Comparison of ENCODE assay signal across 16 cellular contexts in the genomic region with DNA sequence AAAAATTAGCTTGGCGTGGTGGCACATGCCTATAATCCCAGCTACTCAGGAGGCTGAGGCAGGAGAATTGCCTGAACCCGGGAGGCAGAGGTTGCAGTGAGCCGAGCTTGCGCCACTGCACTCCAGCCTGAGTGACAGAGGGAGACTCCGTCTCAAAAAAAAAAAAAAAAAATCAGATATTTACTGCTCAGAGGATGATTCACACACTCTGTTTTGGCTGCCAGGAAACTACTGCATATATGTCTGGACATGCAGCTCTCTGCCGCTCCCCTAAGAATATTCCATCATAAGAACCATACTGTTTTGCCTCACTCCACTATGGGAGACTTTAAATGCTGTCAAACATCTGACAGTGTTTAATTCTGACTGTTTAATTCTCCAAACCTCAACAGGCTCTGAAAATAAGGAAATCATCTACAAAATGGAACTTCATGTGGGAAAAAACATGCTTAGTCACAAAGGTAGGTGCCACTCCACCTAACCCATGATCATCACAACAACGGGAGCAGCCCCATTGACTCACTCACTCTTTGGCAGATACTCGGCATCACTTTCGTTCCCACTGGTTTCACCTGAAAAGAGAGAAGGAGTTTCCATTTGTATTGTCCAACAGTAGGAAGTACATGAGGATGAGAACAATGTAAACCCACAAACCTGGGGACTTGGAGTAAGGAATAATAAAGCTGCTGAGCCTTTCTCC. TPM values are rescaled to one million over a fixed set of nuclear protein-coding genes. Genes with fewer than 3 reads are reported as not detected.
DNase-seq lines count a peak whose midpoint lies in the region; ATAC-seq, FAIRE-seq and TF ChIP-seq lines count a peak whose summit lies in the region.
"Had no signal": no experiment of that assay in that cellular context is flagged by ENCODE, and none has a peak within 500 bp of the region (broad histone marks: within the 10 kb centered on the region; RNA-seq: fewer than 3 reads in every experiment).

No MANE protein-coding gene starts in this region.

- H3K27me3 ChIP-seq in IMR-90 (ENCODE audit: control insufficient read depth, insufficient read depth, low read length): no peaks in the 10 kb centered on the region
- H3K27me3 ChIP-seq in mammary epithelial cell (ENCODE audit: insufficient read depth, low read length): no peaks in the 10 kb centered on the region
- no peaks in the 10 kb centered on the region for H3K27me3 ChIP-seq in keratinocyte (ENCODE audit: control insufficient read depth, extremely low read depth, insufficient read depth, low read length)
- no peaks in the 10 kb centered on the region for H3K27me3 ChIP-seq in trophoblast cell (ENCODE audit: insufficient read depth, low read length)

- H3K27ac ChIP-seq in A549: no peak overlapping the region
- no peak overlapping the region for H3K27ac ChIP-seq in IMR-90 (ENCODE audit: insufficient read depth, low read length)
- H3K27ac ChIP-seq in mammary epithelial cell (ENCODE audit: insufficient read depth, low read depth, low read length): peak overlapping the region; percentile 100
- peak overlapping the region; percentile 100 for H3K27ac ChIP-seq in keratinocyte (ENCODE audit: control insufficient read depth, insufficient read depth, low read length)
- H3K27ac ChIP-seq in trophoblast cell (ENCODE audit: low read depth, low read length): no peak overlapping the region

- no peak for TF ChIP-seq POLR2A in A549 (IDR thresholded peaks at IDR 0.05; ENCODE audit: low read length)
- TF ChIP-seq POLR2A in IMR-90 (IDR thresholded peaks at IDR 0.05; ENCODE audit: low read depth, low read length): no peak

- 0 out of 3 replicates have a peak overlapping the region, but pooled peaks have one; percentile 22 for H3K4me2 ChIP-seq in A549
- no peak overlapping the region for H3K4me2 ChIP-seq in IMR-90 (ENCODE audit: low read depth, low read length)
- H3K4me2 ChIP-seq in mammary epithelial cell (ENCODE audit: insufficient read depth, low read depth, low read length): peak overlapping the region; percentile 80
- peak overlapping the region; percentile 94 for H3K4me2 ChIP-seq in keratinocyte (ENCODE audit: control insufficient read depth, extremely low read depth, insufficient read depth, low read depth, low read length)
- no peak overlapping the region for H3K4me2 ChIP-seq in trophoblast cell (ENCODE audit: low read length)

- H3K27ac Mint-ChIP-seq in T-helper 17 cell: no peak overlapping the region
- H3K27ac Mint-ChIP-seq: activated naive CD4-positive, alpha-beta T cell treated with anti-CD3 and anti-CD28 coated beads, Interleukin-2, amount 50 U/mL, for 72 hours; stimulated activated memory B cell treated with anti-CD40 and anti-IgM and Interleukin-4, amounts not matched to agents 10 μg/mL and 1 μg/mL and 100 μg/mL, for 72 hours had no signal

- H3K14ac ChIP-seq in IMR-90 (replicated peaks; ENCODE audit: low read depth, low read length) (no peak overlapping the region), trophoblast cell (ENCODE audit: low read length) (no peak overlapping the region)

- no peaks in the 10 kb centered on the region for H4K20me1 ChIP-seq in IMR-90 (ENCODE audit: insufficient read depth, low read length)
- H4K20me1 ChIP-seq in mammary epithelial cell (ENCODE audit: insufficient read depth, low read length): no peaks in the 10 kb centered on the region
- no peaks in the 10 kb centered on the region for H4K20me1 ChIP-seq in keratinocyte (ENCODE audit: control insufficient read depth, extremely low read depth, insufficient read depth, low read length)

- peak overlapping the region; percentile 62 for H4K5ac ChIP-seq in IMR-90 (ENCODE audit: low read depth, low read length)

- H4K12ac ChIP-seq in trophoblast cell (ENCODE audit: low read depth, low read length): no peak overlapping the region

- TF ChIP-seq EP300 in A549 (IDR thresholded peaks at IDR 0.05): no peak

- H2BK12ac ChIP-seq in trophoblast cell (ENCODE audit: low read length): no peak overlapping the region

- H2BK5ac ChIP-seq in IMR-90 (ENCODE audit: low read depth, low read length, poor library complexity, severe bottlenecking): peak overlapping the region; percentile 68
- H2BK5ac ChIP-seq in trophoblast cell (ENCODE audit: low read depth, low read length, poor library complexity): no peak overlapping the region

- H3K79me2 ChIP-seq in mammary epithelial cell (ENCODE audit: insufficient read depth, low read length): no peaks in the 10 kb centered on the region
- no peaks in the 10 kb centered on the region for H3K79me2 ChIP-seq in keratinocyte (ENCODE audit: control insufficient read depth, insufficient read depth, low read length)
- peaks cover 2% of the 10 kb centered on the region for H3K79me2 ChIP-seq in trophoblast cell (ENCODE audit: control insufficient read depth, insufficient read depth, low read length, poor library complexity)

- no peaks in the 10 kb centered on the region for H3K4me1 ChIP-seq in A549
- H3K4me1 ChIP-seq in IMR-90 (ENCODE audit: control insufficient read depth, insufficient read depth, low read length): no peaks in the 10 kb centered on the region
- H3K4me1 ChIP-seq in mammary epithelial cell (ENCODE audit: insufficient read depth, low read length): peaks cover 18% of the 10 kb centered on the region
- peaks cover 17% of the 10 kb centered on the region for H3K4me1 ChIP-seq in keratinocyte (ENCODE audit: control insufficient read depth, extremely low read depth, insufficient read depth, low read length)
- H3K4me1 ChIP-seq in trophoblast cell (ENCODE audit: control insufficient read depth in 1 of 2, insufficient read depth in 2 of 2, low read length in 2 of 2): peaks cover 3% of the 10 kb centered on the region in 2 experiments

- H2BK20ac ChIP-seq in IMR-90 (ENCODE audit: low read depth, low read length): peak overlapping the region; percentile 93

- DNase-seq in A549 (ENCODE audit: low read depth in 1 of 2, low spot score in 1 of 2) (peak in 1 of 2 experiments; percentile 9), IMR-90 (peak; percentile 58), mammary epithelial cell (peak; percentile 99), keratinocyte (ENCODE audit: low read depth, low spot score) (peak; percentile 62), trophoblast cell (no peak), T-helper 17 cell (no peak), glomerular visceral epithelial cell (ENCODE audit: extremely low spot score) (no peak)
- DNase-seq: activated CD4-positive, alpha-beta T cell treated with anti-CD3 and anti-CD28 coated beads for 4 hours; naive thymus-derived CD8-positive, alpha-beta T cell; NCI-H187; NCI-H82; right cardiac atrium had no signal

- H2AFZ ChIP-seq in IMR-90 (replicated peaks; ENCODE audit: low read length, poor library complexity) (peak overlapping the region; percentile 73), mammary epithelial cell (ENCODE audit: low read depth, low read length) (peak overlapping the region; percentile 45), keratinocyte (ENCODE audit: control insufficient read depth, low read length) (peak overlapping the region; percentile 68), trophoblast cell (ENCODE audit: insufficient read depth, low read length, poor library complexity) (no peak overlapping the region)

- no TSS peak for BruUV-seq in IMR-90 (replicated peaks; lab: Mats Ljungman, UMichigan)
- no TSS peak for BruUV-seq in mammary epithelial cell (replicated peaks; lab: Mats Ljungman, UMichigan)

- H4K91ac ChIP-seq in IMR-90 (ENCODE audit: insufficient read depth, low read depth, low read length) (peak overlapping the region; percentile 81; the same call in 1 of the 2 replicates), trophoblast cell (ENCODE audit: low read depth, low read length) (no peak overlapping the region)

- no peak for TF ChIP-seq CTCF in A549 (IDR thresholded peaks at IDR 0.05)
- no peak for TF ChIP-seq CTCF in IMR-90 (conservative IDR thresholded peaks at IDR 0.05; ENCODE audit: low read depth, low read length)
- no peak for TF ChIP-seq CTCF in mammary epithelial cell (conservative IDR thresholded peaks at IDR 0.05 in 1 of 2, IDR thresholded peaks at IDR 0.05 in 1 of 2; ENCODE audit: extremely low read depth in 1 of 2, insufficient read depth in 1 of 2, low read depth in 1 of 2, low read length in 2 of 2)
- TF ChIP-seq CTCF in keratinocyte (optimal IDR thresholded peaks at IDR 0.05 in 1 of 3, IDR thresholded peaks at IDR 0.05 in 1 of 3, conservative IDR thresholded peaks at IDR 0.05 in 1 of 3; ENCODE audit: extremely low read depth in 1 of 3, insufficient read depth in 2 of 3, low read length in 3 of 3): no peak

- peaks cover 10% of the 10 kb centered on the region for H3K27me3 Mint-ChIP-seq in T-helper 17 cell
- H3K27me3 Mint-ChIP-seq: stimulated activated memory B cell treated with anti-CD40 and anti-IgM and Interleukin-4, amounts not matched to agents 10 μg/mL and 1 μg/mL and 100 μg/mL, for 72 hours had no signal

- H2BK15ac ChIP-seq in IMR-90 (ENCODE audit: low read depth, low read length): no peak overlapping the region; the same call in 2 of the 3 replicates

- peak overlapping the region; percentile 13; the same call in 1 of the 2 replicates for H2AK5ac ChIP-seq in IMR-90 (ENCODE audit: low read depth, low read length)
- no peak overlapping the region for H2AK5ac ChIP-seq in trophoblast cell (ENCODE audit: low read length)

- H3K79me1 ChIP-seq in IMR-90 (ENCODE audit: low read depth in 1 of 2, low read length in 2 of 2) (no peaks in the 10 kb centered on the region), trophoblast cell (ENCODE audit: low read length) (no peaks in the 10 kb centered on the region)

- CTCF ChIA-PET in A549 (lab: Yijun Ruan, JAX): interaction anchor here (1.6 kb wide), 1 partner anchor 10 kb away, joined by 4 read pairs; no protein-coding TSS in a partner anchor
- CTCF ChIA-PET in IMR-90 (lab: Yijun Ruan, JAX): no interaction called here
- CTCF ChIA-PET in mammary epithelial cell (lab: Charles Lee; ENCODE audit: low non-redundant PET): interaction anchor here (0.7 kb wide), 1 partner anchor 442 kb away, joined by 3 read pairs; no protein-coding TSS in a partner anchor

- POLR2A ChIA-PET in A549 (lab: Yijun Ruan, JAX): no interaction called here
- POLR2A ChIA-PET in IMR-90 (lab: Charles Lee; ENCODE audit: unreplicated experiment): no interaction called here

- H3K9me3 ChIP-seq in A549 (no peaks in the 10 kb centered on the region), IMR-90 (ENCODE audit: control insufficient read depth, insufficient read depth, low read length) (no peaks in the 10 kb centered on the region), mammary epithelial cell (replicated peaks; ENCODE audit: insufficient read depth, low read length) (no peaks in the 10 kb centered on the region), keratinocyte (ENCODE audit: control insufficient read depth, low read depth, low read length) (no peaks in the 10 kb centered on the region), trophoblast cell (ENCODE audit: insufficient read depth, low read depth, low read length) (no peaks in the 10 kb centered on the region), T-helper 17 cell (ENCODE audit: control insufficient read depth, low read length, poor library complexity, severe bottlenecking) (no peaks in the 10 kb centered on the region)

- FAIRE-seq in A549 (lab: Jason Lieb, UNC) (no peak), keratinocyte (lab: Jason Lieb, UNC) (peak; percentile 86)

- H3K9me1 ChIP-seq in IMR-90 (ENCODE audit: insufficient read depth, low read length) (no peaks in the 10 kb centered on the region), keratinocyte (ENCODE audit: control insufficient read depth, extremely low read depth, insufficient read depth, low read length) (no peaks in the 10 kb centered on the region)

- no peaks in the 10 kb centered on the region for H3K36me3 ChIP-seq in IMR-90 (ENCODE audit: control insufficient read depth, insufficient read depth, low read length)
- peaks cover 2% of the 10 kb centered on the region for H3K36me3 ChIP-seq in mammary epithelial cell (ENCODE audit: insufficient read depth, low read length)
- H3K36me3 ChIP-seq in keratinocyte (ENCODE audit: control insufficient read depth in 2 of 2, extremely low read depth in 1 of 2, insufficient read depth in 2 of 2, low read length in 2 of 2): peaks cover 6 to 12% of the 10 kb centered on the region in 2 experiments
- no peaks in the 10 kb centered on the region for H3K36me3 ChIP-seq in trophoblast cell (ENCODE audit: control insufficient read depth in 1 of 2, insufficient read depth in 2 of 2, low read length in 2 of 2)

- H3K18ac ChIP-seq in IMR-90 (ENCODE audit: low read depth, low read length) (peak overlapping the region; percentile 78; the same call in 1 of the 2 replicates), trophoblast cell (ENCODE audit: low read length) (no peak overlapping the region)

- H3K4me3 Mint-ChIP-seq in T-helper 17 cell: no peak overlapping the region
- H3K4me3 Mint-ChIP-seq: naive thymus-derived CD8-positive, alpha-beta T cell; stimulated activated memory B cell treated with anti-CD40 and anti-IgM and Interleukin-4, amounts not matched to agents 10 μg/mL and 1 μg/mL and 100 μg/mL, for 72 hours had no signal

- H3K36me3 Mint-ChIP-seq in T-helper 17 cell (ENCODE audit: low read depth): no peaks in the 10 kb centered on the region
- H3K36me3 Mint-ChIP-seq: activated naive CD4-positive, alpha-beta T cell treated with anti-CD3 and anti-CD28 coated beads, Interleukin-2, amount 50 U/mL, for 72 hours; stimulated activated memory B cell treated with anti-CD40 and anti-IgM and Interleukin-4, amounts not matched to agents 10 μg/mL and 1 μg/mL and 100 μg/mL, for 72 hours had no signal

- H3K4ac ChIP-seq in IMR-90 (ENCODE audit: low read depth, low read length): peak overlapping the region; percentile 91
- no peak overlapping the region for H3K4ac ChIP-seq in trophoblast cell (ENCODE audit: low read depth, low read length)

- dilution Hi-C loops in IMR-90 (cut with HindIII; ENCODE audit: low sequenced_read_pairs, unreplicated experiment): no loop called here
- dilution Hi-C loops in mammary epithelial cell (cut with HindIII; ENCODE audit: low sequenced_read_pairs): no loop called here
- dilution Hi-C loops in keratinocyte (cut with MboI; ENCODE audit: extremely low pct_ligation_motif_present, low sequenced_read_pairs): no loop called here

- no peak for TF ChIP-seq RAD21 in A549 (conservative IDR thresholded peaks at IDR 0.05 in 1 of 2, IDR thresholded peaks at IDR 0.05 in 1 of 2)
- no peak for TF ChIP-seq RAD21 in IMR-90 (IDR thresholded peaks at IDR 0.05; ENCODE audit: low read length)

- peak overlapping the region; percentile 77 for H2BK120ac ChIP-seq in IMR-90 (ENCODE audit: low read depth, low read length)
- no peak overlapping the region for H2BK120ac ChIP-seq in trophoblast cell (ENCODE audit: insufficient read depth, low read length, poor library complexity)

- H3K4me1 Mint-ChIP-seq in T-helper 17 cell: no peaks in the 10 kb centered on the region
- H3K4me1 Mint-ChIP-seq: naive thymus-derived CD8-positive, alpha-beta T cell; stimulated activated memory B cell treated with anti-CD40 and anti-IgM and Interleukin-4, amounts not matched to agents 10 μg/mL and 1 μg/mL and 100 μg/mL, for 72 hours had no signal

- no peak overlapping the region for H3K23ac ChIP-seq in IMR-90 (ENCODE audit: low read depth, low read length)
- H3K23ac ChIP-seq in trophoblast cell (ENCODE audit: low read length): no peak overlapping the region

- ATAC-seq in A549: peak in 1 of 2 experiments; percentile 34; a peak in 1 of 6 replicates
- peak; percentile 72 for ATAC-seq in IMR-90 (ENCODE audit: low read depth)
- no peak for ATAC-seq in T-helper 17 cell
- no peak for ATAC-seq in HG03135 (IDR thresholded peaks at IDR 0.05; ENCODE audit: unreplicated experiment)
- ATAC-seq: activated naive CD4-positive, alpha-beta T cell treated with anti-CD3 and anti-CD28 coated beads, Interleukin-2, amount 50 U/mL, for 72 hours; naive thymus-derived CD8-positive, alpha-beta T cell; right cardiac atrium; Right ventricle myocardium inferior; stimulated activated memory B cell treated with anti-CD40 and anti-IgM and Interleukin-4, amounts not matched to agents 10 μg/mL and 1 μg/mL and 100 μg/mL, for 72 hours had no signal

- H3K9ac ChIP-seq in IMR-90 (ENCODE audit: low read depth, low read length) (no peak overlapping the region), mammary epithelial cell (ENCODE audit: insufficient read depth, low read length) (peak overlapping the region; percentile 85), keratinocyte (ENCODE audit: control insufficient read depth, extremely low read depth, insufficient read depth, low read length) (peak overlapping the region; percentile 86), trophoblast cell (ENCODE audit: low read length) (no peak overlapping the region)

- peak overlapping the region in 1 of 2 experiments; percentile 62; a peak in 2 of 4 replicates for H4K8ac ChIP-seq in IMR-90 (ENCODE audit: low read depth in 2 of 2, low read length in 2 of 2)
- H4K8ac ChIP-seq in trophoblast cell (ENCODE audit: low read depth, low read length): no peak overlapping the region

- intact Hi-C loops in IMR-90 (cut with micrococcal nuclease) (no loop called here), mammary epithelial cell (cut with micrococcal nuclease) (loop anchor here (1.0 to 2.0 kb wide), 3 partner anchors 60 to 346 kb away; a partner anchor contains a TSS)

- H3K56ac ChIP-seq in IMR-90 (ENCODE audit: extremely low read depth, insufficient read depth, low read length): 0 out of 2 replicates have a peak overlapping the region, but pooled peaks have one; percentile 6

- in situ Hi-C loops in IMR-90 (cut with MboI; ENCODE audit: low sequenced_read_pairs): no loop called here
- in situ Hi-C loops in mammary epithelial cell (cut with MboI; ENCODE audit: low sequenced_read_pairs in 2 of 2): loop anchor here in 1 of 2 donors (10.0 kb wide), 1 partner anchor 54 kb away; no protein-coding TSS in a partner anchor

- WGBS in A549 (ENCODE audit: missing lambda C conversion rate): 50% methylated on average over 9 of the region's 9 CpGs
- 83% methylated on average over 1 of the region's 9 CpGs; no CpG with 5 or more reads in 1 of the 2 experiments for WGBS in IMR-90 (ENCODE audit: extremely low coverage in 2 of 2, insufficient read length in 1 of 2), 2 experiments
- WGBS in mammary epithelial cell (ENCODE audit: low coverage, missing lambda C conversion rate): 0% methylated on average over 7 of the region's 9 CpGs
- WGBS in trophoblast cell (ENCODE audit: extremely low coverage, insufficient coverage, insufficient read length): no CpG with 5 or more reads among the region's 9 CpGs

- H2AK9ac ChIP-seq in IMR-90 (replicated peaks; ENCODE audit: low read depth, low read length, poor library complexity): no peak overlapping the region

- no peak overlapping the region for H3K4me3 ChIP-seq in A549
- H3K4me3 ChIP-seq in IMR-90 (ENCODE audit: insufficient read depth, low read depth, low read length): no peak overlapping the region
- peak overlapping the region in 2 of 3 experiments; percentile 28 to 31 for H3K4me3 ChIP-seq in mammary epithelial cell (replicated peaks in 1 of 3; ENCODE audit: insufficient read depth in 1 of 3, low read depth in 2 of 3, low read length in 3 of 3)
- H3K4me3 ChIP-seq in keratinocyte (ENCODE audit: control insufficient read depth in 2 of 3, extremely low read depth in 1 of 3, insufficient read depth in 2 of 3, low read depth in 1 of 3, low read length in 3 of 3): peak overlapping the region; percentile 14 to 67 (median 66)
- no peak overlapping the region for H3K4me3 ChIP-seq in trophoblast cell (ENCODE audit: low read depth, low read length)

RNA-seq across cellular contexts. Expression of a gene that starts 29.3 kb away (rescaled TPM):
- polyA plus RNA-seq in A549 (2011; rRNA removed): 34.0 and 52.5 TPM in 2 replicates
- 12.2 and 16.2 TPM in 2 replicates for polyA plus RNA-seq in A549 (2012; cell fraction: cytosol; rRNA removed)
- polyA plus RNA-seq in A549 (2012; cell fraction: nucleus; rRNA removed): 4.1 and 6.9 TPM in 2 replicates
- polyA plus RNA-seq in A549 (2017; fragmentation: RNase III; extraction: RNeasy Plus Mini Kit Qiagen cat#74134 plus additional on column Dnase treatment): 36.0 to 41.0 TPM (median 38.6 TPM) in 3 replicates
- 7.5 and 8.6 TPM in 2 replicates for polyA minus RNA-seq in A549 (2011; rRNA and poly(A)+ RNA removed)
- total RNA-seq in IMR-90 (2012; rRNA removed): 15.4 and 39.4 TPM in 2 replicates
- 20.2 and 23.1 TPM in 2 replicates for polyA plus RNA-seq in IMR-90 (2012; rRNA removed)
- 3.1 and 6.4 TPM in 2 replicates for polyA plus RNA-seq in IMR-90 (2012; cell fraction: cytosol; rRNA removed)
- polyA plus RNA-seq in IMR-90 (2012; cell fraction: nucleus; rRNA removed; ENCODE audit: low replicate concordance): 0.85 and 4.2 TPM in 2 replicates
- total RNA-seq in mammary epithelial cell: 10 to 100 TPM; 30.2 to 46.5 TPM
- polyA plus RNA-seq in mammary epithelial cell: 24.6 TPM
- 15.0 TPM for polyA minus RNA-seq in mammary epithelial cell
- 28.4 to 60.8 TPM (median 31.8 TPM) in 3 replicates for polyA plus RNA-seq in keratinocyte
- 257 TPM for polyA plus RNA-seq in keratinocyte (2011; ENCODE audit: low read depth)
- 28.2 and 44.3 TPM in 2 replicates for polyA plus RNA-seq in keratinocyte (2011; cell fraction: cytosol; rRNA removed)
- 18.1 and 30.7 TPM in 2 replicates for polyA plus RNA-seq in keratinocyte (2011; cell fraction: nucleus; rRNA removed)
- polyA plus RNA-seq in keratinocyte (2012; ENCODE audit: low replicate concordance): 44.2 and 53.5 TPM in 2 replicates
- polyA minus RNA-seq in keratinocyte: 5.1 to 20.5 TPM (median 8.3 TPM) in 3 replicates
- polyA minus RNA-seq in keratinocyte (2011; cell fraction: cytosol; rRNA and poly(A)+ RNA removed): 16.5 TPM
- 4.7 and 11.3 TPM in 2 replicates for polyA minus RNA-seq in keratinocyte (2011; cell fraction: nucleus; rRNA and poly(A)+ RNA removed)
- polyA plus RNA-seq in trophoblast cell (2013): 61.0 and 61.1 TPM in 2 replicates
- total RNA-seq in T-helper 17 cell: 10 to 100 TPM; 74.9 to 82.1 TPM

RNA-seq across cellular contexts. Expression of a gene that starts 59.2 kb away (rescaled TPM):
- 0.19 and 0.24 TPM in 2 replicates for polyA plus RNA-seq in A549 (2011; rRNA removed)
- polyA plus RNA-seq in A549 (2012; cell fraction: cytosol; rRNA removed): 0.04 TPM in 2 replicates
- 0.05 and 0.06 TPM in 2 replicates for polyA plus RNA-seq in A549 (2012; cell fraction: nucleus; rRNA removed)
- polyA plus RNA-seq in A549 (2017; fragmentation: RNase III; extraction: RNeasy Plus Mini Kit Qiagen cat#74134 plus additional on column Dnase treatment): 0.16 to 0.20 TPM (median 0.18 TPM) in 3 replicates
- polyA minus RNA-seq in A549 (2011; rRNA and poly(A)+ RNA removed): 0.15 and 0.50 TPM in 2 replicates
- total RNA-seq in IMR-90 (2012; rRNA removed): 2.2 and 3.1 TPM in 2 replicates
- 0.53 and 0.58 TPM in 2 replicates for polyA plus RNA-seq in IMR-90 (2012; rRNA removed)
- polyA plus RNA-seq in IMR-90 (2012; cell fraction: cytosol; rRNA removed): 0.08 and 0.13 TPM in 2 replicates
- polyA plus RNA-seq in IMR-90 (2012; cell fraction: nucleus; rRNA removed; ENCODE audit: low replicate concordance): 0.29 and 1.9 TPM in 2 replicates
- 10 to 100 TPM; 14.2 to 18.0 TPM for total RNA-seq in mammary epithelial cell
- 3.2 TPM for polyA plus RNA-seq in mammary epithelial cell
- polyA minus RNA-seq in mammary epithelial cell: 6.9 TPM
- polyA plus RNA-seq in keratinocyte: 5.9 to 11.3 TPM (median 9.5 TPM) in 3 replicates
- polyA plus RNA-seq in keratinocyte (2011; ENCODE audit: low read depth): 15.9 TPM
- polyA plus RNA-seq in keratinocyte (2011; cell fraction: cytosol; rRNA removed): 3.5 and 6.6 TPM in 2 replicates
- polyA plus RNA-seq in keratinocyte (2011; cell fraction: nucleus; rRNA removed): 12.4 and 15.9 TPM in 2 replicates
- polyA plus RNA-seq in keratinocyte (2012; ENCODE audit: low replicate concordance): 5.9 and 43.0 TPM in 2 replicates
- polyA minus RNA-seq in keratinocyte: 6.0 to 19.8 TPM (median 18.2 TPM) in 3 replicates
- polyA minus RNA-seq in keratinocyte (2011; cell fraction: cytosol; rRNA and poly(A)+ RNA removed): 6.7 TPM
- polyA minus RNA-seq in keratinocyte (2011; cell fraction: nucleus; rRNA and poly(A)+ RNA removed): 10.0 and 22.1 TPM in 2 replicates
- 0.42 and 0.46 TPM in 2 replicates for polyA plus RNA-seq in trophoblast cell (2013)
- 1 to 10 TPM; 1.1 to 5.1 TPM for total RNA-seq in T-helper 17 cell

Comparison
In these comparisons a context has a peak if more than half of its experiments do, and no peak if none do; other contexts are left out.
1. DNase-seq: peak in IMR-90 (single experiment), mammary epithelial cell (single experiment) and keratinocyte (single experiment); none in trophoblast cell (0 of 2), T-helper 17 cell (0 of 3) and glomerular visceral epithelial cell (single experiment).
2. H3K27ac ChIP-seq: peak in mammary epithelial cell (single experiment) and keratinocyte (single experiment); none in A549 (0 of 2), IMR-90 (single experiment) and trophoblast cell (single experiment).
3. H3K4me2 ChIP-seq: peak in A549 (single experiment), mammary epithelial cell (single experiment) and keratinocyte (single experiment); none in IMR-90 (single experiment) and trophoblast cell (single experiment).
4. H3K4me3 ChIP-seq: peak in mammary epithelial cell (2 of 3) and keratinocyte (3 of 3); none in A549 (single experiment), IMR-90 (single experiment) and trophoblast cell (single experiment).
5. H3K9ac ChIP-seq: peak in mammary epithelial cell (single experiment) and keratinocyte (single experiment); none in IMR-90 (single experiment) and trophoblast cell (single experiment).